In the genomic region with DNA sequence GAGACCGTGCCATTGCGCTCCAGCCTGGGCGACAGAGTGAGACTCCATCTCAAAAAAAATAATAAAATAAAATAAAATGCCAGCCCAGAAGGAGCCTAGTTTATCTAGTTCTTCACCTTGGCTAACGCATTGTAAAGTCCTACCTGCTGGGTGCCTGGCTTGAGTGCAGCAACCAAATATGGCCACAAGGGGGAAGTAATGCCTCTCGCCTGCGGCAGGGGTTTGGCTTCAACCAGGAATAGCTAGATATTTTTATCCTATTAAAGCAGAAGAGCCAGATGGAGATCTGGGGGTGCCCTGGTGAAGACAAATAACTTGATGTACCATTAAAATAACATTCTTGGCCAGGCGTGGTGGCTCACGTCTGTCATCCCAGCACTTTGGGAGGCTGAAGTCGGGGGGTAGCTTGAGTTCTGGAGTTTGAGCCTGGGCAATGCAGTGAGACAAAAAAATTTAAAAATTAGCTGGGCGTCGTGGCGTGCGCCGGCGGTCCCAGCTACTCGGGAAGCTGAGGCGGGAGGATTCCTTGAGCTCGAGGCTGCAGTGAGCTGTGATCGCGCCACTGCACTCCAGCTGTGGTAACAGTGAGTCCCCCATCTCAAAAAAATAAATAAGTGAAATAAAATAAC, we compare ENCODE assay signal across 8 cellular contexts. TPM values are rescaled to one million over a fixed set of nuclear protein-coding genes. Genes with fewer than 3 reads are reported as not detected.
DNase-seq lines count a peak whose midpoint lies in the region; ATAC-seq and TF ChIP-seq lines count a peak whose summit lies in the region.

No MANE protein-coding gene starts in this region.

- no peak overlapping the region for H3K9ac ChIP-seq in BLaER1

- H3K4me2 ChIP-seq in BLaER1: peak overlapping the region; percentile 16

- no peaks in the 10 kb centered on the region for H4K20me1 ChIP-seq in BLaER1

- H3K9me3 ChIP-seq in BLaER1: no peaks in the 10 kb centered on the region
- no peaks in the 10 kb centered on the region for H3K9me3 ChIP-seq in lower lobe of right lung

- no peaks in the 10 kb centered on the region for H3K36me3 ChIP-seq in BLaER1
- H3K36me3 ChIP-seq in lower lobe of right lung: no peaks in the 10 kb centered on the region

- H3K27me3 ChIP-seq in BLaER1: no peaks in the 10 kb centered on the region
- no peaks in the 10 kb centered on the region for H3K27me3 ChIP-seq in HL-60 (ENCODE audit: insufficient read depth, poor library complexity, severe bottlenecking)
- H3K27me3 ChIP-seq in dorsolateral prefrontal cortex: no peaks in the 10 kb centered on the region
- H3K27me3 ChIP-seq in lower lobe of right lung (ENCODE audit: low read depth): peaks cover 7% of the 10 kb centered on the region

- intact Hi-C loops in dorsolateral prefrontal cortex (cut with DNase I) (loop anchor here (1.0 to 10.0 kb wide), 2 partner anchors 35 to 221 kb away; no protein-coding TSS in a partner anchor), lower lobe of right lung (cut with DNase I) (no loop called here)

- H3K27ac ChIP-seq in BLaER1 (no peak overlapping the region), HL-60 (replicated peaks) (no peak overlapping the region), dorsolateral prefrontal cortex (peak overlapping the region in 12 of 59 donors; percentile 23 to 64 (median 38)), lower lobe of right lung (no peak overlapping the region)

- DNase-seq in HL-60 (ENCODE audit: low read depth in 1 of 2, low spot score in 1 of 2) (peak; percentile 16 to 75), NCI-H82 (lab: John Stamatoyannopoulos, UW) (peak; percentile 89), dorsolateral prefrontal cortex (peak; percentile 63 to 88 (median 80)), lower lobe of right lung (peak; percentile 71)
- peak; percentile 71 to 78 for DNase-seq in activated CD4-positive, alpha-beta T cell treated with anti-CD3 and anti-CD28 coated beads, Interleukin-2, amount 50 U/mL, for 48 hours
- peak; percentile 49 for DNase-seq in stimulated activated CD8-positive, alpha-beta memory T cell treated with anti-CD3 and anti-CD28 coated beads, Interleukin-12 subunit alpha, Interleukin-12 subunit beta, amount 100 ng/mL, for 1 hour (ENCODE audit: low read depth)

- ATAC-seq in lower lobe of right lung: peak; percentile 89
- ATAC-seq in GM21723 (IDR thresholded peaks at IDR 0.05; ENCODE audit: unreplicated experiment): no peak

- no peak overlapping the region for H3K4me3 ChIP-seq in BLaER1
- H3K4me3 ChIP-seq in HL-60 (replicated peaks; ENCODE audit: insufficient read depth, low read length): no peak overlapping the region
- peak overlapping the region in 55 of 59 donors; percentile 3 to 59 (median 45) for H3K4me3 ChIP-seq in dorsolateral prefrontal cortex
- H3K4me3 ChIP-seq in lower lobe of right lung: no peak overlapping the region

- peak; percentile 89 for TF ChIP-seq CTCF in HL-60 (IDR thresholded peaks at IDR 0.05; ENCODE audit: insufficient read depth, low read length)
- TF ChIP-seq CTCF in dorsolateral prefrontal cortex (IDR thresholded peaks at IDR 0.05 in 54 of 56, conservative IDR thresholded peaks at IDR 0.05 in 2 of 56; ENCODE audit: low read depth in 1 of 56, partially characterized antibody in 56 of 56): peak; percentile 93 to 99 (median 98)
- TF ChIP-seq CTCF in lower lobe of right lung (IDR thresholded peaks at IDR 0.05): peak; percentile 94

- H3K4me1 ChIP-seq in BLaER1: peaks cover 20% of the 10 kb centered on the region
- H3K4me1 ChIP-seq in lower lobe of right lung: peaks cover 14% of the 10 kb centered on the region

RNA-seq across cellular contexts. Expression of gene PLEKHB1, which starts 20.6 kb away (rescaled TPM):
- total RNA-seq in dorsolateral prefrontal cortex (1,000 to 10,000 TPM in 25 of 120 experiments, 100 to 1,000 TPM in 95; 327 to 1,697 (median 734) TPM), lower lobe of right lung (35.4 TPM)

RNA-seq across cellular contexts. Expression of gene FAM168A, which starts 27.9 kb away (rescaled TPM):
- total RNA-seq in dorsolateral prefrontal cortex: 100 to 1,000 TPM; 120 to 211 (median 149) TPM
- total RNA-seq in lower lobe of right lung: 31.0 TPM

Comparison
In these comparisons a context has a peak if more than half of its experiments do, and no peak if none do; other contexts are left out.
1. H3K4me3 ChIP-seq: peak in dorsolateral prefrontal cortex (55 of 59); none in BLaER1 (single experiment), HL-60 (single experiment) and lower lobe of right lung (single experiment).
2. Peak in every context shown above with its lines, with median percentiles within 50 percentile points of each other: DNase-seq and CTCF ChIP-seq.